ENCODE assay signal across 18 cellular contexts in genomic region chr16:10623059-10623458, GRCh38. TPM values are rescaled to one million over a fixed set of nuclear protein-coding genes. Genes with fewer than 3 reads are reported as not detected.
"Had no signal": no experiment of that assay in that cellular context is flagged by ENCODE, and none has a peak within 500 bp of the region (broad histone marks: within the 10 kb centered on the region; RNA-seq: fewer than 3 reads in every experiment).

No MANE protein-coding gene starts in this region.

- H3K4me1 Mint-ChIP-seq: immature natural killer cell had no signal

- H3K9me3 Mint-ChIP-seq: immature natural killer cell; natural killer cell; neural crest cell; stimulated activated naive B cell treated with anti-CD40 and anti-IgM and Interleukin-4, amounts not matched to agents 10 μg/mL and 1 μg/mL and 100 μg/mL, for 72 hours; stimulated activated naive CD8-positive, alpha-beta T cell treated with anti-CD3 and anti-CD28 coated beads, Interleukin-15, amount 100 ng/mL, for 72 hours; type B pancreatic cell had no signal

- H3K36me3 ChIP-seq: heart left ventricle, ovary, spleen, thoracic aorta, uterus had no signal

- H3K9me3 ChIP-seq: heart left ventricle, mucosa of descending colon, ovary, spleen, thoracic aorta, uterus had no signal

- H3K4me3 Mint-ChIP-seq: immature natural killer cell; natural killer cell; neural crest cell; stimulated activated naive B cell treated with anti-CD40 and anti-IgM and Interleukin-4, amounts not matched to agents 10 μg/mL and 1 μg/mL and 100 μg/mL, for 72 hours; stimulated activated naive CD8-positive, alpha-beta T cell treated with anti-CD3 and anti-CD28 coated beads, Interleukin-15, amount 100 ng/mL, for 72 hours; type B pancreatic cell had no signal

- H3K36me3 Mint-ChIP-seq: immature natural killer cell, natural killer cell, type B pancreatic cell had no signal

- H3K4me1 ChIP-seq: uterus had no signal

- H3K27me3 ChIP-seq: heart left ventricle, ovary, uterus had no signal

- DNase-seq: effector memory CD4-positive, alpha-beta T cell; immature natural killer cell; mammary epithelial cell; mucosa of descending colon; natural killer cell; ovary; spleen; stimulated activated CD4-positive, alpha-beta T cell treated with anti-CD3 and anti-CD28 coated beads, Interleukin-15, amount 100 ng/mL, for 24 hours; stimulated activated CD4-positive, alpha-beta T cell treated with anti-CD3 and anti-CD28 coated beads, Interleukin-2, amount 100 ng/mL, for 24 hours; stimulated activated CD4-positive, alpha-beta T cell treated with anti-CD3 and anti-CD28 coated beads, Interleukin-4, amount 100 ng/mL, for 4 hours; stimulated activated naive B cell treated with anti-CD40 and anti-IgM and Interleukin-4, amounts not matched to agents 10 μg/mL and 1 μg/mL and 100 μg/mL, for 72 hours; stimulated activated naive CD8-positive, alpha-beta T cell treated with anti-CD3 and anti-CD28 coated beads, Interleukin-15, amount 100 ng/mL, for 72 hours; uterus had no signal

- H3K27ac ChIP-seq: ovary, spleen, thoracic aorta, uterus had no signal

- ATAC-seq: esophagus mucosa; mucosa of descending colon; natural killer cell; stimulated activated naive B cell treated with anti-CD40 and anti-IgM and Interleukin-4, amounts not matched to agents 10 μg/mL and 1 μg/mL and 100 μg/mL, for 72 hours; stimulated activated naive CD8-positive, alpha-beta T cell treated with anti-CD3 and anti-CD28 coated beads, Interleukin-15, amount 100 ng/mL, for 72 hours had no signal

- H3K4me3 ChIP-seq: mucosa of descending colon, ovary, spleen, thoracic aorta, uterus had no signal

- H3K27ac Mint-ChIP-seq: immature natural killer cell; natural killer cell; stimulated activated naive B cell treated with anti-CD40 and anti-IgM and Interleukin-4, amounts not matched to agents 10 μg/mL and 1 μg/mL and 100 μg/mL, for 72 hours; stimulated activated naive CD8-positive, alpha-beta T cell treated with anti-CD3 and anti-CD28 coated beads, Interleukin-15, amount 100 ng/mL, for 72 hours; type B pancreatic cell had no signal

RNA-seq across cellular contexts. Expression of gene EMP2, which starts 42.7 kb away (rescaled TPM):
- total RNA-seq: natural killer cell had no signal
- polyA plus RNA-seq: immature natural killer cell had no signal
